1 cellular context compared by ENCODE assay signal in the genomic region with DNA sequence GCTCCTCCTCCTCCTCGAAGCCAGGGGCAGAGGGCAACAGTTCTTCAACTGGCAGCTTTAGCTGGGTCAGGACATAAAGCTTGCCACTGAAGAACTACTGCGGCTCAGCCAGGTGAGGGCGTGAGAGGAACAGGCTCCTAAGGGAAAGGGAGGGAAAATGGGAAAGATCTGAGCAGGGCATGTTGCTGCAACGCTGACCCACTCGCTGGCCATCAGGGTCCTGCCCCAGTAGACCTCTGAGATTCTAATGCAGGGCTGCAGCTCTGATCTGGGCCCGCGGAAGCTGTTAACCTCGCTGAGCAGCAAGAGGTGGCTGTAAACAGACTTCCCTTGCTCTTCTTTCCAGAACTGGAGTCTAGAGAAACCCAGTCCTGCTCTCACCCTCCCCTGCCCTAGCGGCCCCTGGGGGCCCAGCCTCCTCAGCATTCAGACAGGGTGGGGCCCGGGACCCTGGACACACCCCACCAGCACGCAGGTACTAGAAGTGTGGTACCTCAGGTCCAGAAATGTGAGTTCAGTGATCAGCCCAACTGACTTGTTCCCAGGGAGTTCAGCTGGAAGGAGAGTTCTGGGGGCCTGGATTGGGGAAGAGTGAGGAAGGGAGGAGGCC.
TF ChIP-seq lines count a peak whose summit lies in the region.

No MANE protein-coding gene starts in this region.

TF ChIP-seq in A549, 52 proteins besides CTCF, POLR2A, EP300 and RAD21 (continued from another document):
- TF ChIP-seq, protein P1, sequence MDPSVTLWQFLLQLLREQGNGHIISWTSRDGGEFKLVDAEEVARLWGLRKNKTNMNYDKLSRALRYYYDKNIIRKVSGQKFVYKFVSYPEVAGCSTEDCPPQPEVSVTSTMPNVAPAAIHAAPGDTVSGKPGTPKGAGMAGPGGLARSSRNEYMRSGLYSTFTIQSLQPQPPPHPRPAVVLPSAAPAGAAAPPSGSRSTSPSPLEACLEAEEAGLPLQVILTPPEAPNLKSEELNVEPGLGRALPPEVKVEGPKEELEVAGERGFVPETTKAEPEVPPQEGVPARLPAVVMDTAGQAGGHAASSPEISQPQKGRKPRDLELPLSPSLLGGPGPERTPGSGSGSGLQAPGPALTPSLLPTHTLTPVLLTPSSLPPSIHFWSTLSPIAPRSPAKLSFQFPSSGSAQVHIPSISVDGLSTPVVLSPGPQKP (IDR thresholded peaks at IDR 0.05; ENCODE audit: low read depth, low read length) = no peak
- TF ChIP-seq, protein P2, sequence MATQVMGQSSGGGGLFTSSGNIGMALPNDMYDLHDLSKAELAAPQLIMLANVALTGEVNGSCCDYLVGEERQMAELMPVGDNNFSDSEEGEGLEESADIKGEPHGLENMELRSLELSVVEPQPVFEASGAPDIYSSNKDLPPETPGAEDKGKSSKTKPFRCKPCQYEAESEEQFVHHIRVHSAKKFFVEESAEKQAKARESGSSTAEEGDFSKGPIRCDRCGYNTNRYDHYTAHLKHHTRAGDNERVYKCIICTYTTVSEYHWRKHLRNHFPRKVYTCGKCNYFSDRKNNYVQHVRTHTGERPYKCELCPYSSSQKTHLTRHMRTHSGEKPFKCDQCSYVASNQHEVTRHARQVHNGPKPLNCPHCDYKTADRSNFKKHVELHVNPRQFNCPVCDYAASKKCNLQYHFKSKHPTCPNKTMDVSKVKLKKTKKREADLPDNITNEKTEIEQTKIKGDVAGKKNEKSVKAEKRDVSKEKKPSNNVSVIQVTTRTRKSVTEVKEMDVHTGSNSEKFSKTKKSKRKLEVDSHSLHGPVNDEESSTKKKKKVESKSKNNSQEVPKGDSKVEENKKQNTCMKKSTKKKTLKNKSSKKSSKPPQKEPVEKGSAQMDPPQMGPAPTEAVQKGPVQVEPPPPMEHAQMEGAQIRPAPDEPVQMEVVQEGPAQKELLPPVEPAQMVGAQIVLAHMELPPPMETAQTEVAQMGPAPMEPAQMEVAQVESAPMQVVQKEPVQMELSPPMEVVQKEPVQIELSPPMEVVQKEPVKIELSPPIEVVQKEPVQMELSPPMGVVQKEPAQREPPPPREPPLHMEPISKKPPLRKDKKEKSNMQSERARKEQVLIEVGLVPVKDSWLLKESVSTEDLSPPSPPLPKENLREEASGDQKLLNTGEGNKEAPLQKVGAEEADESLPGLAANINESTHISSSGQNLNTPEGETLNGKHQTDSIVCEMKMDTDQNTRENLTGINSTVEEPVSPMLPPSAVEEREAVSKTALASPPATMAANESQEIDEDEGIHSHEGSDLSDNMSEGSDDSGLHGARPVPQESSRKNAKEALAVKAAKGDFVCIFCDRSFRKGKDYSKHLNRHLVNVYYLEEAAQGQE (IDR thresholded peaks at IDR 0.05) = 0 out of 2 replicates have a peak, but pooled peaks have one; percentile 8
- TF ChIP-seq NPAS2 (CRISPR knock-in tag; IDR thresholded peaks at IDR 0.05; ENCODE audit: borderline replicate concordance) (no peak), SMC3 (IDR thresholded peaks at IDR 0.05) (peak; percentile 65), KDM1A (IDR thresholded peaks at IDR 0.05; ENCODE audit: low read depth) (no peak), RFX5 (IDR thresholded peaks at IDR 0.05) (no peak), ZNF302 (CRISPR knock-in tag; IDR thresholded peaks at IDR 0.05) (no peak), CHD2 (IDR thresholded peaks at IDR 0.05; ENCODE audit: low read length, partially characterized antibody) (no peak), ZC3H11A (IDR thresholded peaks at IDR 0.05) (no peak), HOXB5 (CRISPR knock-in tag; IDR thresholded peaks at IDR 0.05) (no peak), GATA3 (IDR thresholded peaks at IDR 0.05; ENCODE audit: borderline replicate concordance) (no peak; the same call in 1 of the 2 replicates), HOXA7 (CRISPR knock-in tag; IDR thresholded peaks at IDR 0.05) (peak; percentile 69; the same call in 1 of the 2 replicates), NR3C1 (IDR thresholded peaks at IDR 0.05) (no peak), NFE2L2 (conservative IDR thresholded peaks at IDR 0.05; ENCODE audit: low read length) (no peak), ESRRA (IDR thresholded peaks at IDR 0.05; ENCODE audit: borderline replicate concordance, low read length) (no peak), JUN (IDR thresholded peaks at IDR 0.05) (no peak), KDM5A (IDR thresholded peaks at IDR 0.05) (no peak), ZFP36 (IDR thresholded peaks at IDR 0.05; ENCODE audit: borderline replicate concordance, partially characterized antibody) (no peak), FOSL2 (IDR thresholded peaks at IDR 0.05) (no peak), FOSL2 (CRISPR knock-in tag; IDR thresholded peaks at IDR 0.05) (no peak), ZSCAN20 (CRISPR knock-in tag; IDR thresholded peaks at IDR 0.05) (no peak), CEBPB (IDR thresholded peaks at IDR 0.05) (no peak)
- TF ChIP-seq, protein P3, sequence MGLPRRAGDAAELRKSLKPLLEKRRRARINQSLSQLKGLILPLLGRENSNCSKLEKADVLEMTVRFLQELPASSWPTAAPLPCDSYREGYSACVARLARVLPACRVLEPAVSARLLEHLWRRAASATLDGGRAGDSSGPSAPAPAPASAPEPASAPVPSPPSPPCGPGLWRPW (IDR thresholded peaks at IDR 0.05) = no peak
- TF ChIP-seq, protein P4, sequence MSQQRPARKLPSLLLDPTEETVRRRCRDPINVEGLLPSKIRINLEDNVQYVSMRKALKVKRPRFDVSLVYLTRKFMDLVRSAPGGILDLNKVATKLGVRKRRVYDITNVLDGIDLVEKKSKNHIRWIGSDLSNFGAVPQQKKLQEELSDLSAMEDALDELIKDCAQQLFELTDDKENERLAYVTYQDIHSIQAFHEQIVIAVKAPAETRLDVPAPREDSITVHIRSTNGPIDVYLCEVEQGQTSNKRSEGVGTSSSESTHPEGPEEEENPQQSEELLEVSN (IDR thresholded peaks at IDR 0.05; ENCODE audit: borderline replicate concordance, low read depth) = peak; percentile 90
- TF ChIP-seq, protein P5, sequence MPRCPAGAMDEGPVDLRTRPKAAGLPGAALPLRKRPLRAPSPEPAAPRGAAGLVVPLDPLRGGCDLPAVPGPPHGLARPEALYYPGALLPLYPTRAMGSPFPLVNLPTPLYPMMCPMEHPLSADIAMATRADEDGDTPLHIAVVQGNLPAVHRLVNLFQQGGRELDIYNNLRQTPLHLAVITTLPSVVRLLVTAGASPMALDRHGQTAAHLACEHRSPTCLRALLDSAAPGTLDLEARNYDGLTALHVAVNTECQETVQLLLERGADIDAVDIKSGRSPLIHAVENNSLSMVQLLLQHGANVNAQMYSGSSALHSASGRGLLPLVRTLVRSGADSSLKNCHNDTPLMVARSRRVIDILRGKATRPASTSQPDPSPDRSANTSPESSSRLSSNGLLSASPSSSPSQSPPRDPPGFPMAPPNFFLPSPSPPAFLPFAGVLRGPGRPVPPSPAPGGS (IDR thresholded peaks at IDR 0.05) = no peak
